ENCODE assay signal across 13 cellular contexts in genomic region chr1:45622267-45622890, GRCh38. TPM values are rescaled to one million over a fixed set of nuclear protein-coding genes. Genes with fewer than 3 reads are reported as not detected.
A peak's percentile ranks its signal among the peaks of the same experiment; 100 is the strongest.
DNase-seq lines count a peak whose midpoint lies in the region; ATAC-seq, FAIRE-seq and TF ChIP-seq lines count a peak whose summit lies in the region.
"Had no signal": no experiment of that assay in that cellular context is flagged by ENCODE, and none has a peak within 500 bp of the region (broad histone marks: within the 10 kb centered on the region; RNA-seq: fewer than 3 reads in every experiment).

No MANE protein-coding gene starts in this region.

- WGBS in liver, result 59% methylated on average over 39 of the region's 39 CpGs
- WGBS in stomach, 5 donors, result 58 to 71% (median 67%) methylated on average over 27 to 39 of the region's 39 CpGs

- H3K36me3 Mint-ChIP-seq in GM23338 (ENCODE audit: low read depth), result peaks cover 45% of the 10 kb centered on the region

- no peak overlapping the region for H3K9ac ChIP-seq in liver (ENCODE audit: low read depth in 1 of 2, low read length in 2 of 2)

- peaks cover 67% of the 10 kb centered on the region for H3F3A ChIP-seq in GM23338 (replicated peaks; ENCODE audit: low read depth)

- H3K4me3 ChIP-seq in GM23338, result peak overlapping the region; percentile 47; the same call in 1 of the 2 replicates
- H3K4me3 ChIP-seq in liver (ENCODE audit: low read depth in 1 of 3, low read length in 3 of 3), result no peak overlapping the region
- peak overlapping the region in 3 of 4 donors; percentile 13 to 27 (median 17) for H3K4me3 ChIP-seq in stomach
- H3K4me3 ChIP-seq: SK-N-MC had no signal

- H2AFZ ChIP-seq in GM23338, result no peak overlapping the region

- H3K27ac Mint-ChIP-seq in GM23338, result no peak overlapping the region; the same call in 1 of the 2 replicates

- DNase-seq in GM23338 (ENCODE audit: low spot score), result no peak
- peak; percentile 35 for DNase-seq in dermis blood vessel endothelial cell
- no peak for DNase-seq in stomach
- DNase-seq in HTR-8/SVneo (ENCODE audit: insufficient read length, low spot score), result no peak
- DNase-seq in effector CD4-positive, alpha-beta T cell, result no peak
- no peak for DNase-seq in NCI-H187 treated with DMSO at 0.1 percent for 48 hours (lab: John Stamatoyannopoulos, UW)
- DNase-seq: activated T-cell treated with anti-CD3 and anti-CD28 coated beads, Interleukin-2, amount 50 U/mL, for 48 hours; C1 segment of cervical spinal cord; GF-D8 had no signal

- H3K4me1 ChIP-seq in GM23338 (ENCODE audit: insufficient read depth) (peaks cover 10% of the 10 kb centered on the region; the same call in 1 of the 2 replicates), liver (ENCODE audit: control insufficient read depth in 4 of 4, insufficient read depth in 4 of 4, low read length in 3 of 4) (peaks cover 0 to 4% (median under 1%) of the 10 kb centered on the region in 4 donors), stomach (peaks cover 3 to 27% (median 12%) of the 10 kb centered on the region in 4 donors)

- intact Hi-C loops in stomach (cut with DNase I; ENCODE audit: low total_unique reads), result no loop called here

- H3K27me3 Mint-ChIP-seq in GM23338 (ENCODE audit: insufficient read depth, low read depth, poor library complexity), result peaks cover 25% of the 10 kb centered on the region

- H3K27ac ChIP-seq in GM23338 (ENCODE audit: low read depth) (peak overlapping the region; percentile 34; the same call in 1 of the 2 replicates), liver (ENCODE audit: low read depth in 1 of 2, low read length in 2 of 2) (no peak overlapping the region), stomach (peak overlapping the region in 3 of 5 donors; percentile 49 to 71 (median 56))
- H3K27ac ChIP-seq: SK-N-MC had no signal

- H3K36me3 ChIP-seq in GM23338 (ENCODE audit: insufficient read depth) (peaks cover 16% of the 10 kb centered on the region), liver (ENCODE audit: control insufficient read depth in 4 of 4, insufficient read depth in 3 of 4, low read depth in 1 of 4, low read length in 3 of 4) (peaks cover 4 to 36% (median 22%) of the 10 kb centered on the region in 4 donors), stomach (peaks cover 33 to 91% (median 79%) of the 10 kb centered on the region in 4 donors)

- H3K4me3 Mint-ChIP-seq in GM23338, result no peak overlapping the region

- TF ChIP-seq EP300 in stomach (IDR thresholded peaks at IDR 0.05), result no peak

- no peaks in the 10 kb centered on the region for H3K9me2 ChIP-seq in GM23338 (ENCODE audit: insufficient read depth)

- no peak for TF ChIP-seq CTCF in GM23338 (conservative IDR thresholded peaks at IDR 0.05; ENCODE audit: low read depth in 2 of 2)
- no peak for TF ChIP-seq CTCF in liver (IDR thresholded peaks at IDR 0.05; ENCODE audit: low read depth, low read length, missing input control)
- no peak for TF ChIP-seq CTCF in stomach (IDR thresholded peaks at IDR 0.05)

- peaks cover 18% of the 10 kb centered on the region for H4K20me1 ChIP-seq in GM23338 (replicated peaks; ENCODE audit: insufficient read depth)

- peak overlapping the region; percentile 73 for H3K4me2 ChIP-seq in GM23338

- no peak for FAIRE-seq in HTR-8/SVneo (lab: Jason Lieb, UNC)
- FAIRE-seq: astrocyte had no signal

- no peaks in the 10 kb centered on the region for H3K9me3 Mint-ChIP-seq in GM23338

- ATAC-seq in GM23338, result peak; percentile 4
- no peak for ATAC-seq in HG02973 (IDR thresholded peaks at IDR 0.05; ENCODE audit: unreplicated experiment)

- no peak for TF ChIP-seq RAD21 in liver (IDR thresholded peaks at IDR 0.05)

- H3K9me3 ChIP-seq in liver (ENCODE audit: control insufficient read depth in 4 of 4, low read length in 3 of 4), result no peaks in the 10 kb centered on the region
- no peaks in the 10 kb centered on the region for H3K9me3 ChIP-seq in stomach

- H3K79me2 ChIP-seq in GM23338 (replicated peaks; ENCODE audit: insufficient read depth), result no peaks in the 10 kb centered on the region

- no peaks in the 10 kb centered on the region for H3K27me3 ChIP-seq in GM23338 (ENCODE audit: insufficient read depth)
- no peaks in the 10 kb centered on the region for H3K27me3 ChIP-seq in liver (ENCODE audit: control insufficient read depth in 4 of 4, insufficient read depth in 4 of 4, low read length in 3 of 4)
- H3K27me3 ChIP-seq in stomach, result no peaks in the 10 kb centered on the region

- H3K4me1 Mint-ChIP-seq in GM23338, result peaks cover 7% of the 10 kb centered on the region

- no peak for TF ChIP-seq POLR2A in stomach (IDR thresholded peaks at IDR 0.05)

TF ChIP-seq in GM23338, 12 proteins besides CTCF, POLR2A, EP300 and RAD21 (continues in another document):
- TF ChIP-seq POLR2AphosphoS5 (IDR thresholded peaks at IDR 0.05; ENCODE audit: low read depth), result no peak

TF ChIP-seq in liver, 16 proteins besides CTCF, POLR2A, EP300 and RAD21:
- TF ChIP-seq JUND (IDR thresholded peaks at IDR 0.05) (no peak), NR2F2 (IDR thresholded peaks at IDR 0.05) (peak; percentile 90), HNF4A (conservative IDR thresholded peaks at IDR 0.05) (peak; percentile 34 to 43), RXRA (IDR thresholded peaks at IDR 0.05) (peak; percentile 49 to 51)

RNA-seq across cellular contexts. Expression of gene CCDC17, which starts 1.5 kb away (rescaled TPM):
- total RNA-seq in GM23338 (2014; rRNA removed; shearing (Covaris generic)), result 1.0 and 2.2 TPM in 2 replicates
- 0.57 and 0.90 TPM in 2 replicates for polyA plus RNA-seq in GM23338 (2016; fragmentation: Nextera tagmentation; extraction: Ambion mirVana)
- total RNA-seq in dermis blood vessel endothelial cell, result 1.2 and 1.6 TPM in 2 replicates
- total RNA-seq in liver, result 1 to 10 TPM in 1 of 2 donors, under 1 TPM in 1; 0.89 to 6.4 TPM
- polyA plus RNA-seq in liver, result under 1 TPM; 0.30 to 0.57 TPM
- 10 to 100 TPM in 2 of 5 donors, 1 to 10 TPM in 2, not detected in 1; 5.1 to 17.1 (median 11.1) TPM for total RNA-seq in stomach
- under 1 TPM in 2 of 3 donors, not detected in 1; 0.68 to 0.83 TPM for polyA plus RNA-seq in stomach

RNA-seq across cellular contexts. Expression of gene NASP, which starts 38.5 kb away (rescaled TPM):
- total RNA-seq in GM23338 (2014; rRNA removed; shearing (Covaris generic)), result 254 and 294 TPM in 2 replicates
- polyA plus RNA-seq in GM23338 (2016; fragmentation: Nextera tagmentation; extraction: Ambion mirVana), result 1,008 and 1,039 TPM in 2 replicates
- 88.2 and 114 TPM in 2 replicates for total RNA-seq in dermis blood vessel endothelial cell
- 10 to 100 TPM; 44.4 to 74.9 TPM for total RNA-seq in liver
- polyA plus RNA-seq in liver, result 10 to 100 TPM; 24.9 to 34.9 TPM
- total RNA-seq in stomach, result 100 to 1,000 TPM in 2 of 5 donors, 10 to 100 TPM in 3; 14.0 to 107 (median 51.8) TPM
- 100 to 1,000 TPM in 1 of 3 donors, 10 to 100 TPM in 2; 78.7 to 119 (median 79.9) TPM for polyA plus RNA-seq in stomach

Comparison
In these comparisons a context has a peak if more than half of its experiments do, and no peak if none do; other contexts are left out.
1. H3K27ac ChIP-seq: peak in GM23338 (single experiment) and stomach (3 of 5); none in liver (0 of 2).
2. H3K4me3 ChIP-seq: peak in GM23338 (single experiment) and stomach (3 of 4); none in liver (0 of 3).